2 cellular contexts compared by ENCODE assay signal in the genomic region with DNA sequence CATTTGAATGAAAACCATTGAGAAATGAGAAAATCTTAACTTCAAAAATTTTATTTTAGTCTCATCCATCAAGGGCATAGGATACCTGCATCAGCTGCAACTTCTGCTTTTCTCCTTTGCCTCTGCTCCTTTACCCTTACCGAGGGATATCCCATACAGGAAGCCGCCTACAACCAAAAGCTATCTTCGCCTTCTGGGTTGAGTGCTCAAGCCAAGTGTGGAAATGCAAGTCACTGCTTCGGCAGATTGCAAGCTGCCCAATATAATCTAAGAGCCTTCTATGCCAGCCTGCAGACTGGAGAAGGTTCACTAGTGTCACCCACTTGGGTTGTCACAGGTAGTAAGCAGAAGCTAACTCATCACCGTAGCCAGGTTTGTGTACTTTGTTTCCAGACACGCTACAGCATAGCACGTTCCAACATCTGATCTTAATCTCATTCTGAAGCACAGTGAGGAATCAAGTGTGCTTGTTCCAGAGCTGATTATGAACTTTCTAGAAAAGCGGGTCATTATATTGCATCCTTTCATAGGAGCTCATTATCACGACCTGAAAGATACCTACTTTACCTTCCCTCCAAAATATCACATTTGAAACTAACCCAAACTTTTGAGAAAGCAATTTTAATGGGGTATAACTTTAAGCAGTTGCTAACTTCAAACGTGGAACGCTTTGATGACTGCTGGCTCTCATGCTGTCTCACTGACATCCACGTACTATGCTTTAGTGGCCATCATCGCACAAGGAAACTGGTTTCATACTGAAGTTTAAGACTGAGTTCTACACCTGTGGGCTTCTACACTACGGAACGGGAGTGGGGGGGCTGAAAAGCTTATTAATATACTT.
TF ChIP-seq lines count a peak whose summit lies in the region.

No MANE protein-coding gene starts in this region.

TF ChIP-seq in HEK293, 187 proteins besides CTCF, POLR2A, EP300 and RAD21:
- no peak for TF ChIP-seq EGR2 (tag by site-specific recombination; IDR thresholded peaks at IDR 0.05; ENCODE audit: low read depth)
- peak; percentile 29 for TF ChIP-seq ZNF600 (tag by site-specific recombination; IDR thresholded peaks at IDR 0.05)
- no peak for TF ChIP-seq OVOL3 (tag by site-specific recombination; IDR thresholded peaks at IDR 0.05)

TF ChIP-seq in H1, 55 proteins besides CTCF, POLR2A, EP300 and RAD21:
- TF ChIP-seq ATF3 (IDR thresholded peaks at IDR 0.05; ENCODE audit: insufficient read depth, low read depth, low read length) (no peak), NRF1 (IDR thresholded peaks at IDR 0.05; ENCODE audit: low read depth, low read length) (no peak), ATF2 (IDR thresholded peaks at IDR 0.05; ENCODE audit: low read length) (peak; percentile 79; the same call in 1 of the 2 replicates), EGR1 (IDR thresholded peaks at IDR 0.05; ENCODE audit: borderline replicate concordance, low read depth, low read length) (0 out of 2 replicates have a peak, but pooled peaks have one; percentile 41), SIRT6 (IDR thresholded peaks at IDR 0.05; ENCODE audit: low read length) (peak; percentile 81), POLR2AphosphoS5 (IDR thresholded peaks at IDR 0.05; ENCODE audit: low read depth, low read length) (peak; percentile 99)
